ENCODE assay signal across 29 cellular contexts in genomic region chr9:75104607-75105006, GRCh38. TPM values are rescaled to one million over a fixed set of nuclear protein-coding genes. Genes with fewer than 3 reads are reported as not detected.
A peak's percentile ranks its signal among the peaks of the same experiment; 100 is the strongest.
DNase-seq lines count a peak whose midpoint lies in the region; ATAC-seq and TF ChIP-seq lines count a peak whose summit lies in the region.
"Had no signal": no experiment of that assay in that cellular context is flagged by ENCODE, and none has a peak within 500 bp of the region (broad histone marks: within the 10 kb centered on the region; RNA-seq: fewer than 3 reads in every experiment).

No MANE protein-coding gene starts in this region.

- no peaks in the 10 kb centered on the region for H3K9me3 Mint-ChIP-seq in activated T-cell treated with anti-CD3 and anti-CD28 coated beads, Interleukin-2, amount 50 U/mL, for 72 hours
- H3K9me3 Mint-ChIP-seq in activated T-helper 1 cell treated with anti-CD3 and anti-CD28 coated beads, Interleukin-12 subunit alpha, Interleukin-12 subunit beta, Interleukin-2, Interleukin-4 antibody, amounts not matched to agents 30 ng/mL and 10 ng/mL and 1 ng/mL, durations not matched to agents 14 hours and 24 hours and 36 hours = no peaks in the 10 kb centered on the region
- H3K9me3 Mint-ChIP-seq in naive thymus-derived CD4-positive, alpha-beta T cell = no peaks in the 10 kb centered on the region
- H3K9me3 Mint-ChIP-seq in Calu3 (ENCODE audit: low read depth, unreplicated experiment) = no peaks in the 10 kb centered on the region
- H3K9me3 Mint-ChIP-seq: neural crest cell; stimulated activated naive CD8-positive, alpha-beta T cell treated with anti-CD3 and anti-CD28 coated beads, Interleukin-15, Interleukin-2, amounts not matched to agents 100 ng/mL and 50 ng/mL, for 24 hours had no signal

- POLR2A ChIA-PET in naive thymus-derived CD4-positive, alpha-beta T cell (lab: Charles Lee) = interaction anchor here (0.7 to 4.1 kb wide), 3 partner anchors 9 to 21 kb away, joined by 5 to 18 read pairs (median 5); partner anchors contain the start of genes NMRK1 and OSTF1

- H3K36me3 ChIP-seq in naive thymus-derived CD4-positive, alpha-beta T cell (ENCODE audit: control insufficient read depth in 2 of 3, insufficient read depth in 3 of 3, low read length in 3 of 3) = no peaks in the 10 kb centered on the region
- H3K36me3 ChIP-seq: SJSA1, thyroid gland had no signal

- peaks cover 0 to 4% of the 10 kb centered on the region in 2 donors for H3K36me3 Mint-ChIP-seq in activated T-cell treated with anti-CD3 and anti-CD28 coated beads, Interleukin-2, amount 50 U/mL, for 72 hours (ENCODE audit: insufficient read depth in 2 of 2)
- H3K36me3 Mint-ChIP-seq in activated T-helper 1 cell treated with anti-CD3 and anti-CD28 coated beads, Interleukin-12 subunit alpha, Interleukin-12 subunit beta, Interleukin-2, Interleukin-4 antibody, amounts not matched to agents 30 ng/mL and 10 ng/mL and 1 ng/mL, durations not matched to agents 14 hours and 24 hours and 36 hours (ENCODE audit: low read depth) = peaks cover 20% of the 10 kb centered on the region
- peaks cover 0 to 28% (median 19%) of the 10 kb centered on the region in 5 donors for H3K36me3 Mint-ChIP-seq in naive thymus-derived CD4-positive, alpha-beta T cell
- H3K36me3 Mint-ChIP-seq in Calu3 (ENCODE audit: insufficient read depth, unreplicated experiment) = no peaks in the 10 kb centered on the region

- no TSS peak for BruUV-seq in Calu3 (replicated peaks; lab: Mats Ljungman, UMichigan)

- no peak for DNase-seq in activated T-cell treated with anti-CD3 and anti-CD28 coated beads, Interleukin-2, amount 50 U/mL, for 72 hours
- DNase-seq in activated T-cell treated with anti-CD3 and anti-CD28 coated beads for 4 hours (no peak), NCI-H1092 (lab: John Stamatoyannopoulos, UW) (no peak), Calu3 (no peak), NOMO-1 (lab: John Stamatoyannopoulos, UW; ENCODE audit: unreplicated experiment in 2 of 2) (no peak)
- no peak for DNase-seq in activated T-helper 1 cell treated with anti-CD3 and anti-CD28 coated beads, Interleukin-12 subunit alpha, Interleukin-12 subunit beta, Interleukin-2, Interleukin-4 antibody, amounts not matched to agents 30 ng/mL and 10 ng/mL and 1 ng/mL, durations not matched to agents 14 hours and 24 hours and 36 hours (ENCODE audit: low spot score)
- no peak for DNase-seq in naive thymus-derived CD4-positive, alpha-beta T cell
- DNase-seq: activated naive CD4-positive, alpha-beta T cell; activated T-cell treated with anti-CD3 and anti-CD28 coated beads, Interleukin-2, amount 50 U/mL, for 1 hour; body of pancreas; Caco-2; DMS79; GDM1; HCEC 1CT; KBM-7; left colon; NCI-H1930; NCI-H510A treated with DMSO at 0.1 percent for 48 hours; posterior cingulate gyrus; right cardiac atrium; stimulated activated CD4-positive, alpha-beta T cell treated with anti-CD3 and anti-CD28 coated beads, Interleukin-1b, Interleukin-23, amount 100 ng/mL, for 48 hours; thyroid gland had no signal

- H3K27ac Mint-ChIP-seq in activated T-cell treated with anti-CD3 and anti-CD28 coated beads, Interleukin-2, amount 50 U/mL, for 72 hours = peak overlapping the region; percentile 15
- peak overlapping the region; percentile 61 for H3K27ac Mint-ChIP-seq in activated T-helper 1 cell treated with anti-CD3 and anti-CD28 coated beads, Interleukin-12 subunit alpha, Interleukin-12 subunit beta, Interleukin-2, Interleukin-4 antibody, amounts not matched to agents 30 ng/mL and 10 ng/mL and 1 ng/mL, durations not matched to agents 14 hours and 24 hours and 36 hours
- H3K27ac Mint-ChIP-seq in naive thymus-derived CD4-positive, alpha-beta T cell = peak overlapping the region in 7 of 9 donors; percentile 12 to 76 (median 52)
- no peak overlapping the region for H3K27ac Mint-ChIP-seq in Calu3 (ENCODE audit: unreplicated experiment)
- H3K27ac Mint-ChIP-seq: stimulated activated naive CD8-positive, alpha-beta T cell treated with anti-CD3 and anti-CD28 coated beads, Interleukin-15, Interleukin-2, amounts not matched to agents 100 ng/mL and 50 ng/mL, for 24 hours had no signal

- no peak overlapping the region for H3K27ac ChIP-seq in naive thymus-derived CD4-positive, alpha-beta T cell (ENCODE audit: low read depth, low read length)
- peak overlapping the region; percentile 63 for H3K27ac ChIP-seq in temporal lobe (ENCODE audit: low read depth, low read length)
- H3K27ac ChIP-seq: body of pancreas, RWPE1, SJSA1, thyroid gland had no signal

- peaks cover 29% of the 10 kb centered on the region for H3K4me1 Mint-ChIP-seq in activated T-cell treated with anti-CD3 and anti-CD28 coated beads, Interleukin-2, amount 50 U/mL, for 72 hours (ENCODE audit: low read depth)
- peaks cover 34% of the 10 kb centered on the region for H3K4me1 Mint-ChIP-seq in activated T-helper 1 cell treated with anti-CD3 and anti-CD28 coated beads, Interleukin-12 subunit alpha, Interleukin-12 subunit beta, Interleukin-2, Interleukin-4 antibody, amounts not matched to agents 30 ng/mL and 10 ng/mL and 1 ng/mL, durations not matched to agents 14 hours and 24 hours and 36 hours (ENCODE audit: low read depth)
- H3K4me1 Mint-ChIP-seq in naive thymus-derived CD4-positive, alpha-beta T cell = peaks cover 36 to 81% (median 69%) of the 10 kb centered on the region in 7 donors
- H3K4me1 Mint-ChIP-seq in Calu3 (ENCODE audit: low read depth, unreplicated experiment) = no peaks in the 10 kb centered on the region

- H3K4me1 ChIP-seq in naive thymus-derived CD4-positive, alpha-beta T cell (ENCODE audit: control insufficient read depth in 2 of 2, insufficient read depth in 2 of 2, low read length in 2 of 2) = peaks cover 3 to 22% of the 10 kb centered on the region in 2 donors
- H3K4me1 ChIP-seq: Caco-2, SJSA1 had no signal

- H3K27me3 ChIP-seq in naive thymus-derived CD4-positive, alpha-beta T cell (ENCODE audit: control insufficient read depth in 2 of 2, insufficient read depth in 2 of 2, low read length in 2 of 2) = no peaks in the 10 kb centered on the region
- H3K27me3 ChIP-seq: body of pancreas, SJSA1, thyroid gland had no signal

- no peak for ATAC-seq in activated T-cell treated with anti-CD3 and anti-CD28 coated beads, Interleukin-2, amount 50 U/mL, for 72 hours (replicated peaks in 1 of 2)
- no peak for ATAC-seq in naive thymus-derived CD4-positive, alpha-beta T cell
- ATAC-seq: activated CD4-positive, CD25-positive, alpha-beta regulatory T cell treated with anti-CD3 and anti-CD28 coated beads, Interleukin-2, amount 50 U/mL, for 24 hours; body of pancreas; left colon; right cardiac atrium had no signal

- H3K4me3 ChIP-seq in naive thymus-derived CD4-positive, alpha-beta T cell (ENCODE audit: low read length) = no peak overlapping the region
- H3K4me3 ChIP-seq: body of pancreas, SJSA1, smooth muscle cell, thyroid gland had no signal

- H3K4me3 Mint-ChIP-seq in activated T-cell treated with anti-CD3 and anti-CD28 coated beads, Interleukin-2, amount 50 U/mL, for 72 hours = peak overlapping the region in 1 of 2 donors; percentile 58
- no peak overlapping the region for H3K4me3 Mint-ChIP-seq in activated T-helper 1 cell treated with anti-CD3 and anti-CD28 coated beads, Interleukin-12 subunit alpha, Interleukin-12 subunit beta, Interleukin-2, Interleukin-4 antibody, amounts not matched to agents 30 ng/mL and 10 ng/mL and 1 ng/mL, durations not matched to agents 14 hours and 24 hours and 36 hours
- peak overlapping the region in 2 of 10 donors; percentile 0 to 14 for H3K4me3 Mint-ChIP-seq in naive thymus-derived CD4-positive, alpha-beta T cell
- no peak overlapping the region for H3K4me3 Mint-ChIP-seq in Calu3 (ENCODE audit: low read depth, unreplicated experiment)
- H3K4me3 Mint-ChIP-seq: neural crest cell; stimulated activated naive CD8-positive, alpha-beta T cell treated with anti-CD3 and anti-CD28 coated beads, Interleukin-15, Interleukin-2, amounts not matched to agents 100 ng/mL and 50 ng/mL, for 24 hours had no signal

- no peaks in the 10 kb centered on the region for H3K9me3 ChIP-seq in naive thymus-derived CD4-positive, alpha-beta T cell (ENCODE audit: control insufficient read depth in 2 of 3, low read length in 3 of 3)
- H3K9me3 ChIP-seq: body of pancreas, Caco-2, SJSA1, thyroid gland had no signal

- CTCF ChIA-PET in naive thymus-derived CD4-positive, alpha-beta T cell (lab: Charles Lee) = interaction anchor here (0.6 kb wide), 1 partner anchor 941 kb away, joined by 3 read pairs; no protein-coding TSS in a partner anchor
- CTCF ChIA-PET in Calu3 (lab: Charles Lee) = no interaction called here

- intact Hi-C loops in activated T-helper 1 cell treated with anti-CD3 and anti-CD28 coated beads, Interleukin-12 subunit alpha, Interleukin-12 subunit beta, Interleukin-2, Interleukin-4 antibody, amounts not matched to agents 30 ng/mL and 10 ng/mL and 1 ng/mL, durations not matched to agents 14 hours and 24 hours and 36 hours (cut with micrococcal nuclease) = no loop called here
- intact Hi-C loops in naive thymus-derived CD4-positive, alpha-beta T cell (cut with micrococcal nuclease) = no loop called here
- intact Hi-C loops in Calu3 (cut with micrococcal nuclease; ENCODE audit: unreplicated experiment) = no loop called here

- TF ChIP-seq CTCF in Calu3 (IDR thresholded peaks at IDR 0.05; ENCODE audit: unreplicated experiment) = no peak

- H3K27me3 Mint-ChIP-seq in activated T-cell treated with anti-CD3 and anti-CD28 coated beads, Interleukin-2, amount 50 U/mL, for 72 hours (ENCODE audit: low read depth) = no peaks in the 10 kb centered on the region
- no peaks in the 10 kb centered on the region for H3K27me3 Mint-ChIP-seq in activated T-helper 1 cell treated with anti-CD3 and anti-CD28 coated beads, Interleukin-12 subunit alpha, Interleukin-12 subunit beta, Interleukin-2, Interleukin-4 antibody, amounts not matched to agents 30 ng/mL and 10 ng/mL and 1 ng/mL, durations not matched to agents 14 hours and 24 hours and 36 hours (ENCODE audit: insufficient read depth)
- no peaks in the 10 kb centered on the region for H3K27me3 Mint-ChIP-seq in naive thymus-derived CD4-positive, alpha-beta T cell
- no peaks in the 10 kb centered on the region for H3K27me3 Mint-ChIP-seq in Calu3 (ENCODE audit: unreplicated experiment)
- H3K27me3 Mint-ChIP-seq: stimulated activated naive CD8-positive, alpha-beta T cell treated with anti-CD3 and anti-CD28 coated beads, Interleukin-15, Interleukin-2, amounts not matched to agents 100 ng/mL and 50 ng/mL, for 24 hours had no signal

RNA-seq across cellular contexts. Expression of gene OSTF1, which starts 16.3 kb away (rescaled TPM):
- total RNA-seq in activated T-cell treated with anti-CD3 and anti-CD28 coated beads, Interleukin-2, amount 50 U/mL, for 72 hours = 100 to 1,000 TPM in 1 of 2 donors, 10 to 100 TPM in 1; 71.9 to 109 TPM
- total RNA-seq in activated T-helper 1 cell treated with anti-CD3 and anti-CD28 coated beads, Interleukin-12 subunit alpha, Interleukin-12 subunit beta, Interleukin-2, Interleukin-4 antibody, amounts not matched to agents 30 ng/mL and 10 ng/mL and 1 ng/mL, durations not matched to agents 14 hours and 24 hours and 36 hours = 49.5 and 53.6 TPM in 2 replicates
- 10 to 100 TPM; 38.7 to 93.5 (median 46.2) TPM for total RNA-seq in naive thymus-derived CD4-positive, alpha-beta T cell
- polyA plus RNA-seq in naive thymus-derived CD4-positive, alpha-beta T cell = 100 to 1,000 TPM; 109 to 141 TPM
- 9.3 TPM for total RNA-seq in temporal lobe
- 27.0 and 29.7 TPM in 2 replicates for total RNA-seq in Calu3 (2022)

RNA-seq across cellular contexts. Expression of gene NMRK1, which starts 16.7 kb away (rescaled TPM):
- total RNA-seq in activated T-cell treated with anti-CD3 and anti-CD28 coated beads, Interleukin-2, amount 50 U/mL, for 72 hours = 10 to 100 TPM; 41.0 to 59.3 TPM
- total RNA-seq in activated T-helper 1 cell treated with anti-CD3 and anti-CD28 coated beads, Interleukin-12 subunit alpha, Interleukin-12 subunit beta, Interleukin-2, Interleukin-4 antibody, amounts not matched to agents 30 ng/mL and 10 ng/mL and 1 ng/mL, durations not matched to agents 14 hours and 24 hours and 36 hours = 7.1 and 9.2 TPM in 2 replicates
- 100 to 1,000 TPM in 2 of 5 experiments, 10 to 100 TPM in 3; 23.4 to 103 (median 58.1) TPM for total RNA-seq in naive thymus-derived CD4-positive, alpha-beta T cell
- 10 to 100 TPM; 64.3 to 75.5 TPM for polyA plus RNA-seq in naive thymus-derived CD4-positive, alpha-beta T cell
- total RNA-seq in temporal lobe (9.1 TPM), Calu3 (2022) (12.4 and 12.9 TPM in 2 replicates)
